Comparison of ENCODE assay signal across 8 cellular contexts in genomic region chr4:163548481-163549243, GRCh38. TPM values are rescaled to one million over a fixed set of nuclear protein-coding genes. Genes with fewer than 3 reads are reported as not detected.
DNase-seq lines count a peak whose midpoint lies in the region; ATAC-seq lines count a peak whose summit lies in the region.

No MANE protein-coding gene starts in this region.

- H3K4me1 ChIP-seq in Karpas-422 (ENCODE audit: low read length) = peaks cover 27% of the 10 kb centered on the region
- H3K4me1 ChIP-seq in mesendoderm (ENCODE audit: control insufficient read depth, low read depth, low read length) = no peaks in the 10 kb centered on the region

- no peak overlapping the region for H2AFZ ChIP-seq in Karpas-422 (ENCODE audit: low read length)

- H3K79me2 ChIP-seq in Karpas-422 (ENCODE audit: low read length) (no peaks in the 10 kb centered on the region), mesendoderm (ENCODE audit: control insufficient read depth, insufficient read depth, low read length) (no peaks in the 10 kb centered on the region)

- H3K27ac ChIP-seq in Karpas-422 (ENCODE audit: low read length) (no peak overlapping the region), mesendoderm (ENCODE audit: low read depth, low read length) (no peak overlapping the region)

- peak; percentile 59 for DNase-seq in DMS114 treated with DMSO at 0.1 percent for 48 hours (lab: John Stamatoyannopoulos, UW; ENCODE audit: unreplicated experiment)
- peak; percentile 85 for DNase-seq in Karpas-422
- DNase-seq in SHP77 (lab: John Stamatoyannopoulos, UW) = peak; percentile 20 to 55
- DNase-seq in dermis microvascular lymphatic vessel endothelial cell (ENCODE audit: low read depth in 2 of 2) = peak; percentile 52 to 68
- peak; percentile 47 for DNase-seq in mesendoderm
- DNase-seq in NCI-H187 treated with DMSO at 0.1 percent for 48 hours (lab: John Stamatoyannopoulos, UW) = no peak
- no peak for DNase-seq in mesenteric fat pad (ENCODE audit: low spot score)

- H4K8ac ChIP-seq in mesendoderm (ENCODE audit: low read depth, low read length) = no peak overlapping the region

- H2BK15ac ChIP-seq in mesendoderm (replicated peaks; ENCODE audit: low read depth) = no peak overlapping the region

- no peak overlapping the region for H3K23ac ChIP-seq in mesendoderm (ENCODE audit: low read length)

- no peak overlapping the region for H4K5ac ChIP-seq in mesendoderm (ENCODE audit: low read length)

- no peak overlapping the region for H3K4me3 ChIP-seq in Karpas-422 (ENCODE audit: low read length)
- no peak overlapping the region for H3K4me3 ChIP-seq in mesendoderm (ENCODE audit: low read length)

- H3K27me3 ChIP-seq in Karpas-422 (ENCODE audit: low read length) (no peaks in the 10 kb centered on the region), mesendoderm (ENCODE audit: insufficient read depth, low read length, poor library complexity) (no peaks in the 10 kb centered on the region)

- H2BK120ac ChIP-seq in mesendoderm (ENCODE audit: low read depth, low read length) = no peak overlapping the region

- H3K36me3 ChIP-seq in Karpas-422 (ENCODE audit: insufficient read depth, low read length) (no peaks in the 10 kb centered on the region), mesendoderm (ENCODE audit: control insufficient read depth, insufficient read depth, low read length) (no peaks in the 10 kb centered on the region)

- H3K9me3 ChIP-seq in Karpas-422 (ENCODE audit: low read length) = no peaks in the 10 kb centered on the region

- H3K9ac ChIP-seq in Karpas-422 (ENCODE audit: low read length) (no peak overlapping the region), mesendoderm (ENCODE audit: low read length) (no peak overlapping the region)

- no peak overlapping the region for H3K56ac ChIP-seq in mesendoderm (ENCODE audit: low read length)

- no peak overlapping the region for H3K18ac ChIP-seq in mesendoderm (ENCODE audit: low read length)

- H4K20me1 ChIP-seq in Karpas-422 (ENCODE audit: insufficient read depth, low read depth, low read length) = no peaks in the 10 kb centered on the region

- no peaks in the 10 kb centered on the region for H3K79me1 ChIP-seq in mesendoderm (ENCODE audit: low read length)

- H2BK5ac ChIP-seq in mesendoderm (ENCODE audit: low read length) = no peak overlapping the region

- H3K4me2 ChIP-seq in Karpas-422 (ENCODE audit: low read depth, low read length, poor library complexity, severe bottlenecking) (peak overlapping the region; percentile 21), mesendoderm (ENCODE audit: low read length) (no peak overlapping the region)

- ATAC-seq in GM21360 (IDR thresholded peaks at IDR 0.05; ENCODE audit: unreplicated experiment) = peak; percentile 37

- no CpG with 5 or more reads among the region's 10 CpGs for WGBS in mesendoderm (ENCODE audit: extremely low coverage, insufficient coverage, low lambda C conversion rate)

- no peak overlapping the region for H2AK5ac ChIP-seq in mesendoderm (ENCODE audit: low read length)

- H3K4ac ChIP-seq in mesendoderm (ENCODE audit: low read depth, low read length) = no peak overlapping the region

- no peaks in the 10 kb centered on the region for H3K9me2 ChIP-seq in Karpas-422 (replicated peaks; ENCODE audit: insufficient read depth, low read length)

RNA-seq across cellular contexts. Expression of gene TMA16, which starts 54.2 kb away (rescaled TPM):
- 86.0 and 89.8 TPM in 2 replicates for total RNA-seq in Karpas-422 (2014; rRNA removed; shearing (Covaris generic); ENCODE audit: low replicate concordance)
- 14.9 and 16.6 TPM in 2 replicates for total RNA-seq in dermis microvascular lymphatic vessel endothelial cell
- polyA plus RNA-seq in mesendoderm (2013, experiment 1 of 2) = 106 TPM
- polyA plus RNA-seq in mesendoderm (2013, experiment 2 of 2) = 111 TPM
- 18.3 TPM for total RNA-seq in mesenteric fat pad

Comparison
In these comparisons a context has a peak if more than half of its experiments do, and no peak if none do; other contexts are left out.
1. DNase-seq: peak in DMS114 treated with DMSO at 0.1 percent for 48 hours (single experiment), Karpas-422 (single experiment), SHP77 (2 of 2), dermis microvascular lymphatic vessel endothelial cell (2 of 2) and mesendoderm (single experiment); none in NCI-H187 treated with DMSO at 0.1 percent for 48 hours (single experiment) and mesenteric fat pad (single experiment).